2 cellular contexts compared by ENCODE assay signal in the genomic region with DNA sequence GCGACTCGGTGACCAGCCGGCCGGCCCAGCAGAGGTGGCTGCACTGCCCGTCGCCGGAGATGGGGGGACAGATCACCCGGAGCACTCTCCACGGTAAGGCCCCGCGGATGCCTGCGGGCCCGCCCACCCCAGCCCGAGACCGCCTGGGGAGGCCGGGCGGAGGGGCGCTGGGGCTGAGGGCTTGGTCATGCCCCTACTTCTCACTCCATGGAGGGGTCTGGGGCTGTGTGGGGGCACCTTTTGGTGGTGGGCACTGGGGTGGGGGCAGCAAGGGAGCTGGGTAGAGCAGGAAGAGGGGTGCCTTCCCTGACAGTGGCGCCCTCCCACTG.
A peak's percentile ranks its signal among the peaks of the same experiment; 100 is the strongest.
TF ChIP-seq lines count a peak whose summit lies in the region.

No MANE protein-coding gene starts in this region.

TF ChIP-seq in A549, 52 proteins besides CTCF, POLR2A, EP300 and RAD21:
- TF ChIP-seq MAFK (IDR thresholded peaks at IDR 0.05; ENCODE audit: partially characterized antibody) (no peak), SMC3 (IDR thresholded peaks at IDR 0.05) (0 out of 3 replicates have a peak, but pooled peaks have one; percentile 8)

TF ChIP-seq in H1, 55 proteins besides CTCF, POLR2A, EP300 and RAD21 (continued from another document):
- TF ChIP-seq YY1 (IDR thresholded peaks at IDR 0.05; ENCODE audit: low read depth, low read length) (no peak), TAF7 (optimal IDR thresholded peaks at IDR 0.05; ENCODE audit: borderline replicate concordance, low read depth, low read length) (no peak), HDAC2 (IDR thresholded peaks at IDR 0.05; ENCODE audit: borderline replicate concordance in 1 of 2, low read depth in 2 of 2, low read length in 2 of 2) (no peak), BRCA1 (IDR thresholded peaks at IDR 0.05; ENCODE audit: low read depth, low read length) (no peak), NANOG (IDR thresholded peaks at IDR 0.05; ENCODE audit: insufficient read depth, low read depth, low read length, poor library complexity, severe bottlenecking) (no peak), SP1 (IDR thresholded peaks at IDR 0.05; ENCODE audit: low read depth, low read length) (no peak), SIN3A (conservative IDR thresholded peaks at IDR 0.05 in 1 of 2, IDR thresholded peaks at IDR 0.05 in 1 of 2; ENCODE audit: low read depth in 1 of 2, low read length in 2 of 2) (no peak), SRF (IDR thresholded peaks at IDR 0.05; ENCODE audit: low read depth, low read length) (no peak), ASH2L (IDR thresholded peaks at IDR 0.05; ENCODE audit: low read length) (no peak), TCF12 (IDR thresholded peaks at IDR 0.05; ENCODE audit: low read depth, low read length) (no peak), CHD1 (IDR thresholded peaks at IDR 0.05; ENCODE audit: low read depth, low read length) (no peak), RXRA (IDR thresholded peaks at IDR 0.05; ENCODE audit: insufficient read depth, low read depth, low read length) (no peak), RNF2 (IDR thresholded peaks at IDR 0.05; ENCODE audit: borderline replicate concordance, low read depth, low read length, missing control alignments, poor library complexity, severe bottlenecking) (no peak), FOSL1 (IDR thresholded peaks at IDR 0.05; ENCODE audit: insufficient read depth, low read depth, low read length) (no peak), CTBP2 (IDR thresholded peaks at IDR 0.05; ENCODE audit: borderline replicate concordance, insufficient read depth, insufficient read length, low read length) (no peak), KDM1A (IDR thresholded peaks at IDR 0.05; ENCODE audit: borderline replicate concordance, low read length) (no peak)
- TF ChIP-seq, protein P1, sequence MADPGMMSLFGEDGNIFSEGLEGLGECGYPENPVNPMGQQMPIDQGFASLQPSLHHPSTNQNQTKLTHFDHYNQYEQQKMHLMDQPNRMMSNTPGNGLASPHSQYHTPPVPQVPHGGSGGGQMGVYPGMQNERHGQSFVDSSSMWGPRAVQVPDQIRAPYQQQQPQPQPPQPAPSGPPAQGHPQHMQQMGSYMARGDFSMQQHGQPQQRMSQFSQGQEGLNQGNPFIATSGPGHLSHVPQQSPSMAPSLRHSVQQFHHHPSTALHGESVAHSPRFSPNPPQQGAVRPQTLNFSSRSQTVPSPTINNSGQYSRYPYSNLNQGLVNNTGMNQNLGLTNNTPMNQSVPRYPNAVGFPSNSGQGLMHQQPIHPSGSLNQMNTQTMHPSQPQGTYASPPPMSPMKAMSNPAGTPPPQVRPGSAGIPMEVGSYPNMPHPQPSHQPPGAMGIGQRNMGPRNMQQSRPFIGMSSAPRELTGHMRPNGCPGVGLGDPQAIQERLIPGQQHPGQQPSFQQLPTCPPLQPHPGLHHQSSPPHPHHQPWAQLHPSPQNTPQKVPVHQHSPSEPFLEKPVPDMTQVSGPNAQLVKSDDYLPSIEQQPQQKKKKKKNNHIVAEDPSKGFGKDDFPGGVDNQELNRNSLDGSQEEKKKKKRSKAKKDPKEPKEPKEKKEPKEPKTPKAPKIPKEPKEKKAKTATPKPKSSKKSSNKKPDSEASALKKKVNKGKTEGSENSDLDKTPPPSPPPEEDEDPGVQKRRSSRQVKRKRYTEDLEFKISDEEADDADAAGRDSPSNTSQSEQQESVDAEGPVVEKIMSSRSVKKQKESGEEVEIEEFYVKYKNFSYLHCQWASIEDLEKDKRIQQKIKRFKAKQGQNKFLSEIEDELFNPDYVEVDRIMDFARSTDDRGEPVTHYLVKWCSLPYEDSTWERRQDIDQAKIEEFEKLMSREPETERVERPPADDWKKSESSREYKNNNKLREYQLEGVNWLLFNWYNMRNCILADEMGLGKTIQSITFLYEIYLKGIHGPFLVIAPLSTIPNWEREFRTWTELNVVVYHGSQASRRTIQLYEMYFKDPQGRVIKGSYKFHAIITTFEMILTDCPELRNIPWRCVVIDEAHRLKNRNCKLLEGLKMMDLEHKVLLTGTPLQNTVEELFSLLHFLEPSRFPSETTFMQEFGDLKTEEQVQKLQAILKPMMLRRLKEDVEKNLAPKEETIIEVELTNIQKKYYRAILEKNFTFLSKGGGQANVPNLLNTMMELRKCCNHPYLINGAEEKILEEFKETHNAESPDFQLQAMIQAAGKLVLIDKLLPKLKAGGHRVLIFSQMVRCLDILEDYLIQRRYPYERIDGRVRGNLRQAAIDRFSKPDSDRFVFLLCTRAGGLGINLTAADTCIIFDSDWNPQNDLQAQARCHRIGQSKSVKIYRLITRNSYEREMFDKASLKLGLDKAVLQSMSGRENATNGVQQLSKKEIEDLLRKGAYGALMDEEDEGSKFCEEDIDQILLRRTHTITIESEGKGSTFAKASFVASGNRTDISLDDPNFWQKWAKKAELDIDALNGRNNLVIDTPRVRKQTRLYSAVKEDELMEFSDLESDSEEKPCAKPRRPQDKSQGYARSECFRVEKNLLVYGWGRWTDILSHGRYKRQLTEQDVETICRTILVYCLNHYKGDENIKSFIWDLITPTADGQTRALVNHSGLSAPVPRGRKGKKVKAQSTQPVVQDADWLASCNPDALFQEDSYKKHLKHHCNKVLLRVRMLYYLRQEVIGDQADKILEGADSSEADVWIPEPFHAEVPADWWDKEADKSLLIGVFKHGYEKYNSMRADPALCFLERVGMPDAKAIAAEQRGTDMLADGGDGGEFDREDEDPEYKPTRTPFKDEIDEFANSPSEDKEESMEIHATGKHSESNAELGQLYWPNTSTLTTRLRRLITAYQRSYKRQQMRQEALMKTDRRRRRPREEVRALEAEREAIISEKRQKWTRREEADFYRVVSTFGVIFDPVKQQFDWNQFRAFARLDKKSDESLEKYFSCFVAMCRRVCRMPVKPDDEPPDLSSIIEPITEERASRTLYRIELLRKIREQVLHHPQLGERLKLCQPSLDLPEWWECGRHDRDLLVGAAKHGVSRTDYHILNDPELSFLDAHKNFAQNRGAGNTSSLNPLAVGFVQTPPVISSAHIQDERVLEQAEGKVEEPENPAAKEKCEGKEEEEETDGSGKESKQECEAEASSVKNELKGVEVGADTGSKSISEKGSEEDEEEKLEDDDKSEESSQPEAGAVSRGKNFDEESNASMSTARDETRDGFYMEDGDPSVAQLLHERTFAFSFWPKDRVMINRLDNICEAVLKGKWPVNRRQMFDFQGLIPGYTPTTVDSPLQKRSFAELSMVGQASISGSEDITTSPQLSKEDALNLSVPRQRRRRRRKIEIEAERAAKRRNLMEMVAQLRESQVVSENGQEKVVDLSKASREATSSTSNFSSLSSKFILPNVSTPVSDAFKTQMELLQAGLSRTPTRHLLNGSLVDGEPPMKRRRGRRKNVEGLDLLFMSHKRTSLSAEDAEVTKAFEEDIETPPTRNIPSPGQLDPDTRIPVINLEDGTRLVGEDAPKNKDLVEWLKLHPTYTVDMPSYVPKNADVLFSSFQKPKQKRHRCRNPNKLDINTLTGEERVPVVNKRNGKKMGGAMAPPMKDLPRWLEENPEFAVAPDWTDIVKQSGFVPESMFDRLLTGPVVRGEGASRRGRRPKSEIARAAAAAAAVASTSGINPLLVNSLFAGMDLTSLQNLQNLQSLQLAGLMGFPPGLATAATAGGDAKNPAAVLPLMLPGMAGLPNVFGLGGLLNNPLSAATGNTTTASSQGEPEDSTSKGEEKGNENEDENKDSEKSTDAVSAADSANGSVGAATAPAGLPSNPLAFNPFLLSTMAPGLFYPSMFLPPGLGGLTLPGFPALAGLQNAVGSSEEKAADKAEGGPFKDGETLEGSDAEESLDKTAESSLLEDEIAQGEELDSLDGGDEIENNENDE (IDR thresholded peaks at IDR 0.05; ENCODE audit: insufficient replicate concordance, low read length), result no peak
- TF ChIP-seq, protein P2, sequence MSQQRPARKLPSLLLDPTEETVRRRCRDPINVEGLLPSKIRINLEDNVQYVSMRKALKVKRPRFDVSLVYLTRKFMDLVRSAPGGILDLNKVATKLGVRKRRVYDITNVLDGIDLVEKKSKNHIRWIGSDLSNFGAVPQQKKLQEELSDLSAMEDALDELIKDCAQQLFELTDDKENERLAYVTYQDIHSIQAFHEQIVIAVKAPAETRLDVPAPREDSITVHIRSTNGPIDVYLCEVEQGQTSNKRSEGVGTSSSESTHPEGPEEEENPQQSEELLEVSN (IDR thresholded peaks at IDR 0.05), result no peak
